2 cellular contexts compared by ENCODE assay signal in the genomic region with DNA sequence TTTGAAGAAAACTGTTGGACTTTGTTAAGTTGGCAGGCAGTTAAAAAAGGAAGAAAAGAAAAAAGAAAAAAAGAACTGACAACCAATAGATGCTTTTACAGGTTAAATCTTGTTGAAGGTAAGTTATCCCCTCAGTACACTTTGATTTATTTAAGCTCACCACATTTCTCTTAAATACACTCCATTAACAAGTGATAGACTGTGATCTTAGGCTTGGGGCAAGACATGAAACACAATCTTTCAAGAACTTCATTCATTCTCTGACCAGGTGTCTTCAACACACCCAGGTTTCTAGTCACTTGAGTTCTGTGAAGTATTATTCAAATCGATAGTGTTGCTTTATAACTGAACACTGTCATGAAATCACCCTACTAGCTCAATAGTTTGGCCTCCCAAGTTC.
TF ChIP-seq lines count a peak whose summit lies in the region.

No MANE protein-coding gene starts in this region.

TF ChIP-seq in GM12878, 131 proteins besides CTCF, POLR2A, EP300 and RAD21 (continued from another document):
- TF ChIP-seq ZNF24 (IDR thresholded peaks at IDR 0.05) (peak; percentile 85), CHD1 (IDR thresholded peaks at IDR 0.05; ENCODE audit: low read depth, low read length) (no peak)

TF ChIP-seq in neural cell, 6 proteins besides CTCF, POLR2A, EP300 and RAD21 (continued from another document):
- TF ChIP-seq, protein P1, sequence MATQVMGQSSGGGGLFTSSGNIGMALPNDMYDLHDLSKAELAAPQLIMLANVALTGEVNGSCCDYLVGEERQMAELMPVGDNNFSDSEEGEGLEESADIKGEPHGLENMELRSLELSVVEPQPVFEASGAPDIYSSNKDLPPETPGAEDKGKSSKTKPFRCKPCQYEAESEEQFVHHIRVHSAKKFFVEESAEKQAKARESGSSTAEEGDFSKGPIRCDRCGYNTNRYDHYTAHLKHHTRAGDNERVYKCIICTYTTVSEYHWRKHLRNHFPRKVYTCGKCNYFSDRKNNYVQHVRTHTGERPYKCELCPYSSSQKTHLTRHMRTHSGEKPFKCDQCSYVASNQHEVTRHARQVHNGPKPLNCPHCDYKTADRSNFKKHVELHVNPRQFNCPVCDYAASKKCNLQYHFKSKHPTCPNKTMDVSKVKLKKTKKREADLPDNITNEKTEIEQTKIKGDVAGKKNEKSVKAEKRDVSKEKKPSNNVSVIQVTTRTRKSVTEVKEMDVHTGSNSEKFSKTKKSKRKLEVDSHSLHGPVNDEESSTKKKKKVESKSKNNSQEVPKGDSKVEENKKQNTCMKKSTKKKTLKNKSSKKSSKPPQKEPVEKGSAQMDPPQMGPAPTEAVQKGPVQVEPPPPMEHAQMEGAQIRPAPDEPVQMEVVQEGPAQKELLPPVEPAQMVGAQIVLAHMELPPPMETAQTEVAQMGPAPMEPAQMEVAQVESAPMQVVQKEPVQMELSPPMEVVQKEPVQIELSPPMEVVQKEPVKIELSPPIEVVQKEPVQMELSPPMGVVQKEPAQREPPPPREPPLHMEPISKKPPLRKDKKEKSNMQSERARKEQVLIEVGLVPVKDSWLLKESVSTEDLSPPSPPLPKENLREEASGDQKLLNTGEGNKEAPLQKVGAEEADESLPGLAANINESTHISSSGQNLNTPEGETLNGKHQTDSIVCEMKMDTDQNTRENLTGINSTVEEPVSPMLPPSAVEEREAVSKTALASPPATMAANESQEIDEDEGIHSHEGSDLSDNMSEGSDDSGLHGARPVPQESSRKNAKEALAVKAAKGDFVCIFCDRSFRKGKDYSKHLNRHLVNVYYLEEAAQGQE (IDR thresholded peaks at IDR 0.05; ENCODE audit: borderline replicate concordance) = no peak
